10 cellular contexts compared by ENCODE assay signal in the genomic region with DNA sequence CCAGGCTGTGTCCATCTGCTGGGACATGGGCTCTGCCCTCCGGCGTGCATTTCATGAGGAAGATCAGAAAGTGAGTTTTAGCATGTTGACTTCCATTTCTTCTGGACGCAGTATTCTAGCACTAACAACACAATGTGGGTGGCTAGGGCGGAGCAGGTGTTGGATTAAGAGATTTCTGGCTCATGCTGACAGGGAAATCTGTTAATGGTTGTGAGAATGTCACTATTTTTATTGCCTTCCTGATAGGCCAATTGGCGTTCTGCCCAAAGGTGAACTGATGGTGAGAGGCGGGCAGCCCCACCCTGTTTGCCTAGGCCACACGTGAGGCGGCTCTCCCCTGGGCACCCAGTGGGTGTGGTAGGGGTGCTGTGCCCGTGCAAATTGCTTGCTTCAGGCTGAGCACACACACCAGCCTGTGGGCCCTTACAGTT. TPM values are rescaled to one million over a fixed set of nuclear protein-coding genes. Genes with fewer than 3 reads are reported as not detected.
DNase-seq lines count a peak whose midpoint lies in the region; ATAC-seq and TF ChIP-seq lines count a peak whose summit lies in the region.
"Had no signal": no experiment of that assay in that cellular context is flagged by ENCODE, and none has a peak within 500 bp of the region (broad histone marks: within the 10 kb centered on the region; RNA-seq: fewer than 3 reads in every experiment).

No MANE protein-coding gene starts in this region.

- H4K20me1 ChIP-seq in MM.1S (ENCODE audit: insufficient read depth, low read length) = no peaks in the 10 kb centered on the region

- TF ChIP-seq EP300 in stomach (IDR thresholded peaks at IDR 0.05) = no peak

- H3K27ac ChIP-seq in epithelial cell of prostate (peak overlapping the region; percentile 9), stomach (peak overlapping the region in 3 of 5 donors; percentile 51 to 76 (median 65)), MM.1S (ENCODE audit: low read length) (no peak overlapping the region)
- H3K27ac ChIP-seq: gastroesophageal sphincter had no signal

- H3K4me1 ChIP-seq in stomach = peaks cover 22 to 74% (median 40%) of the 10 kb centered on the region in 4 donors
- no peaks in the 10 kb centered on the region for H3K4me1 ChIP-seq in MM.1S (ENCODE audit: low read length)

- no peaks in the 10 kb centered on the region for H3K36me3 Mint-ChIP-seq in activated naive CD8-positive, alpha-beta T cell
- peaks cover 29% of the 10 kb centered on the region for H3K36me3 Mint-ChIP-seq in activated naive CD8-positive, alpha-beta T cell treated with anti-CD3 and anti-CD28 coated beads, Interleukin-2, amount 50 U/mL, for 24 hours (ENCODE audit: low read depth)

- no peak for ATAC-seq in activated naive CD8-positive, alpha-beta T cell treated with anti-CD3 and anti-CD28 coated beads, Interleukin-2, amount 50 U/mL, for 24 hours
- ATAC-seq in GM18505 (IDR thresholded peaks at IDR 0.05; ENCODE audit: unreplicated experiment) = no peak
- ATAC-seq: gastroesophageal sphincter had no signal

- H3K27ac Mint-ChIP-seq in activated naive CD8-positive, alpha-beta T cell = peak overlapping the region; percentile 72
- H3K27ac Mint-ChIP-seq in activated naive CD8-positive, alpha-beta T cell treated with anti-CD3 and anti-CD28 coated beads, Interleukin-2, amount 50 U/mL, for 24 hours = no peak overlapping the region

- H3K9me2 ChIP-seq in MM.1S (replicated peaks; ENCODE audit: insufficient read depth, low read length) = no peaks in the 10 kb centered on the region

- H3F3A ChIP-seq in MM.1S (ENCODE audit: insufficient read depth, low read length) = no peaks in the 10 kb centered on the region

- TF ChIP-seq CTCF in stomach (IDR thresholded peaks at IDR 0.05) (no peak), MM.1S (IDR thresholded peaks at IDR 0.05; ENCODE audit: low read length) (no peak)

- no peak overlapping the region for H3K4me3 Mint-ChIP-seq in activated naive CD8-positive, alpha-beta T cell
- no peak overlapping the region for H3K4me3 Mint-ChIP-seq in activated naive CD8-positive, alpha-beta T cell treated with anti-CD3 and anti-CD28 coated beads, Interleukin-2, amount 50 U/mL, for 24 hours

- H3K27me3 ChIP-seq in stomach = no peaks in the 10 kb centered on the region
- no peaks in the 10 kb centered on the region for H3K27me3 ChIP-seq in MM.1S (replicated peaks; ENCODE audit: insufficient read depth, low read length)
- H3K27me3 ChIP-seq: gastroesophageal sphincter had no signal

- H3K9ac ChIP-seq in MM.1S (ENCODE audit: low read length) = no peak overlapping the region

- intact Hi-C loops in stomach (cut with DNase I; ENCODE audit: low total_unique reads) = no loop called here

- H3K9me3 ChIP-seq in stomach (no peaks in the 10 kb centered on the region), MM.1S (replicated peaks; ENCODE audit: insufficient read depth, low read length) (no peaks in the 10 kb centered on the region)
- H3K9me3 ChIP-seq: gastroesophageal sphincter had no signal

- H3K4me2 ChIP-seq in MM.1S (ENCODE audit: low read depth, low read length) = no peak overlapping the region

- H3K4me1 Mint-ChIP-seq in activated naive CD8-positive, alpha-beta T cell (ENCODE audit: low read depth) = peaks cover 49% of the 10 kb centered on the region
- peaks cover 51% of the 10 kb centered on the region for H3K4me1 Mint-ChIP-seq in activated naive CD8-positive, alpha-beta T cell treated with anti-CD3 and anti-CD28 coated beads, Interleukin-2, amount 50 U/mL, for 24 hours

- H2AFZ ChIP-seq in MM.1S (ENCODE audit: low read length) = no peak overlapping the region

- peaks cover 13 to 71% (median 52%) of the 10 kb centered on the region in 4 donors for H3K36me3 ChIP-seq in stomach
- H3K36me3 ChIP-seq in MM.1S (replicated peaks; ENCODE audit: insufficient read depth, low read length) = no peaks in the 10 kb centered on the region

- no peak overlapping the region for H3K4me3 ChIP-seq in stomach
- no peak overlapping the region for H3K4me3 ChIP-seq in MM.1S (ENCODE audit: low read length)
- H3K4me3 ChIP-seq: gastroesophageal sphincter had no signal

- DNase-seq in activated naive CD8-positive, alpha-beta T cell treated with anti-CD3 and anti-CD28 coated beads, Interleukin-2, amount 50 U/mL, for 24 hours = no peak
- peak; percentile 95 for DNase-seq in NCI-H345 treated with DMSO at 0.1 percent for 48 hours (lab: John Stamatoyannopoulos, UW; ENCODE audit: unreplicated experiment)
- no peak for DNase-seq in epithelial cell of prostate (ENCODE audit: low read depth, low spot score)
- DNase-seq in stomach = peak; percentile 83
- no peak for DNase-seq in MM.1S
- DNase-seq in pons (ENCODE audit: low spot score) = no peak
- DNase-seq: NCI-H1694 treated with DMSO at 0.1 percent for 48 hours had no signal

- peaks cover 12% of the 10 kb centered on the region for H3K79me2 ChIP-seq in MM.1S (ENCODE audit: low read length)

- H3K27me3 Mint-ChIP-seq in activated naive CD8-positive, alpha-beta T cell = no peaks in the 10 kb centered on the region
- no peaks in the 10 kb centered on the region for H3K27me3 Mint-ChIP-seq in activated naive CD8-positive, alpha-beta T cell treated with anti-CD3 and anti-CD28 coated beads, Interleukin-2, amount 50 U/mL, for 24 hours

- no peak for TF ChIP-seq POLR2A in stomach (IDR thresholded peaks at IDR 0.05)
- no peak for TF ChIP-seq POLR2A in GM18505 (IDR thresholded peaks at IDR 0.05; ENCODE audit: borderline replicate concordance, extremely low read depth, insufficient read depth, insufficient read length)

- no peaks in the 10 kb centered on the region for H3K9me3 Mint-ChIP-seq in activated naive CD8-positive, alpha-beta T cell (ENCODE audit: low read depth)
- H3K9me3 Mint-ChIP-seq in activated naive CD8-positive, alpha-beta T cell treated with anti-CD3 and anti-CD28 coated beads, Interleukin-2, amount 50 U/mL, for 24 hours = no peaks in the 10 kb centered on the region

- WGBS in stomach, 5 donors = 17 to 47% (median 36%) methylated on average over 9 of the region's 9 CpGs

RNA-seq across cellular contexts. Expression of a gene that starts 30.8 kb away (rescaled TPM):
- 100 to 1,000 TPM in 2 of 5 donors, 10 to 100 TPM in 3; 27.8 to 209 (median 41.7) TPM for total RNA-seq in stomach
- 10 to 100 TPM; 11.9 to 19.1 (median 14.9) TPM for polyA plus RNA-seq in stomach

RNA-seq across cellular contexts. Expression of a gene that starts 49.3 kb away (rescaled TPM):
- total RNA-seq in stomach = 10 to 100 TPM; 48.4 to 62.9 (median 52.2) TPM
- polyA plus RNA-seq in stomach = 10 to 100 TPM; 18.7 to 46.9 (median 39.7) TPM

Comparison
In these comparisons a context has a peak if more than half of its experiments do, and no peak if none do; other contexts are left out.
1. DNase-seq: peak in NCI-H345 treated with DMSO at 0.1 percent for 48 hours (single experiment) and stomach (single experiment); none in activated naive CD8-positive, alpha-beta T cell treated with anti-CD3 and anti-CD28 coated beads, Interleukin-2, amount 50 U/mL, for 24 hours (single experiment), epithelial cell of prostate (single experiment), MM.1S (single experiment) and pons (single experiment).